In genomic region chr4:57109530-57109846, GRCh38 we compare ENCODE assay signal across 8 cellular contexts. TPM values are rescaled to one million over a fixed set of nuclear protein-coding genes. Genes with fewer than 3 reads are reported as not detected.
DNase-seq lines count a peak whose midpoint lies in the region; ATAC-seq and TF ChIP-seq lines count a peak whose summit lies in the region.

No MANE protein-coding gene starts in this region.

- H3K36me3 ChIP-seq in GM06990 (ENCODE audit: control insufficient read depth, insufficient read depth, low read length), result no peaks in the 10 kb centered on the region
- no peaks in the 10 kb centered on the region for H3K36me3 ChIP-seq in rectal smooth muscle tissue (ENCODE audit: control insufficient read depth, insufficient read depth, low read length)

- peaks cover 10% of the 10 kb centered on the region for H3K9me3 Mint-ChIP-seq in glutamatergic neuron (ENCODE audit: unreplicated experiment)
- H3K9me3 Mint-ChIP-seq in stimulated activated memory B cell treated with anti-CD40 and anti-IgM and Interleukin-4, amounts not matched to agents 10 μg/mL and 1 μg/mL and 100 μg/mL, for 72 hours, result no peaks in the 10 kb centered on the region

- H3K27me3 ChIP-seq in GM06990 (replicated peaks; ENCODE audit: control insufficient read depth, insufficient read depth, low read length) (peaks cover 1% of the 10 kb centered on the region; the same call in 1 of the 2 replicates), rectal smooth muscle tissue (ENCODE audit: control insufficient read depth, insufficient read depth, low read length) (peaks cover 5% of the 10 kb centered on the region)

- no peak overlapping the region for H3K27ac Mint-ChIP-seq in glutamatergic neuron (ENCODE audit: unreplicated experiment)
- no peak overlapping the region for H3K27ac Mint-ChIP-seq in stimulated activated memory B cell treated with anti-CD40 and anti-IgM and Interleukin-4, amounts not matched to agents 10 μg/mL and 1 μg/mL and 100 μg/mL, for 72 hours

- H3K4me1 ChIP-seq in rectal smooth muscle tissue (ENCODE audit: control insufficient read depth, insufficient read depth, low read length), result peaks cover 14% of the 10 kb centered on the region

- H3K4me3 ChIP-seq in GM06990 (replicated peaks; ENCODE audit: low read depth, low read length), result no peak overlapping the region
- peak overlapping the region; percentile 89 for H3K4me3 ChIP-seq in WI38 (ENCODE audit: low read depth, low read length)
- peak overlapping the region; percentile 85 for H3K4me3 ChIP-seq in rectal smooth muscle tissue (ENCODE audit: low read length)

- H3K36me3 Mint-ChIP-seq in glutamatergic neuron (ENCODE audit: unreplicated experiment), result no peaks in the 10 kb centered on the region
- H3K36me3 Mint-ChIP-seq in stimulated activated memory B cell treated with anti-CD40 and anti-IgM and Interleukin-4, amounts not matched to agents 10 μg/mL and 1 μg/mL and 100 μg/mL, for 72 hours, result no peaks in the 10 kb centered on the region

- H3K9ac ChIP-seq in rectal smooth muscle tissue (ENCODE audit: low read length), result peak overlapping the region; percentile 86

- H3K4me1 Mint-ChIP-seq in glutamatergic neuron (ENCODE audit: low read depth, unreplicated experiment), result peaks cover 4% of the 10 kb centered on the region
- H3K4me1 Mint-ChIP-seq in stimulated activated memory B cell treated with anti-CD40 and anti-IgM and Interleukin-4, amounts not matched to agents 10 μg/mL and 1 μg/mL and 100 μg/mL, for 72 hours, result peaks cover 22% of the 10 kb centered on the region

- no peak for ATAC-seq in stimulated activated memory B cell treated with anti-CD40 and anti-IgM and Interleukin-4, amounts not matched to agents 10 μg/mL and 1 μg/mL and 100 μg/mL, for 72 hours

- H3K27ac ChIP-seq in rectal smooth muscle tissue (ENCODE audit: low read depth, low read length), result peak overlapping the region; percentile 91

- TF ChIP-seq CTCF in GM06990 (IDR thresholded peaks at IDR 0.05; ENCODE audit: insufficient read depth, low read length, poor library complexity, severe bottlenecking), result no peak
- TF ChIP-seq CTCF in WI38 (IDR thresholded peaks at IDR 0.05; ENCODE audit: low read depth, low read length), result no peak
- no peak for TF ChIP-seq CTCF in glutamatergic neuron (IDR thresholded peaks at IDR 0.05; ENCODE audit: partially characterized antibody, unreplicated experiment)

- DNase-seq in GM06990 (ENCODE audit: extremely low read depth, insufficient read length) (peak; percentile 3), glutamatergic neuron (no peak), SIG-M5 (lab: John Stamatoyannopoulos, UW) (no peak), NCI-H345 treated with DMSO at 0.1 percent for 48 hours (lab: John Stamatoyannopoulos, UW; ENCODE audit: unreplicated experiment) (no peak), SK-N-DZ (ENCODE audit: low spot score) (no peak)

- peaks cover 23% of the 10 kb centered on the region for H3K27me3 Mint-ChIP-seq in glutamatergic neuron (ENCODE audit: unreplicated experiment)
- peaks cover 83% of the 10 kb centered on the region for H3K27me3 Mint-ChIP-seq in stimulated activated memory B cell treated with anti-CD40 and anti-IgM and Interleukin-4, amounts not matched to agents 10 μg/mL and 1 μg/mL and 100 μg/mL, for 72 hours

- H3K4me3 Mint-ChIP-seq in glutamatergic neuron (ENCODE audit: unreplicated experiment), result peak overlapping the region; percentile 50
- no peak overlapping the region for H3K4me3 Mint-ChIP-seq in stimulated activated memory B cell treated with anti-CD40 and anti-IgM and Interleukin-4, amounts not matched to agents 10 μg/mL and 1 μg/mL and 100 μg/mL, for 72 hours

RNA-seq across cellular contexts. Expression of gene IGFBP7, which starts 0.7 kb away (rescaled TPM):
- total RNA-seq in glutamatergic neuron (ENCODE audit: unreplicated experiment), result not detected
- not detected in 2 replicates for polyA plus RNA-seq in SK-N-DZ (2014; cell fraction: cytosol; rRNA removed)
- not detected in 2 replicates for polyA plus RNA-seq in SK-N-DZ (2014; cell fraction: nucleus; rRNA removed)
